Comparison of ENCODE assay signal across 1 cellular context in the genomic region with DNA sequence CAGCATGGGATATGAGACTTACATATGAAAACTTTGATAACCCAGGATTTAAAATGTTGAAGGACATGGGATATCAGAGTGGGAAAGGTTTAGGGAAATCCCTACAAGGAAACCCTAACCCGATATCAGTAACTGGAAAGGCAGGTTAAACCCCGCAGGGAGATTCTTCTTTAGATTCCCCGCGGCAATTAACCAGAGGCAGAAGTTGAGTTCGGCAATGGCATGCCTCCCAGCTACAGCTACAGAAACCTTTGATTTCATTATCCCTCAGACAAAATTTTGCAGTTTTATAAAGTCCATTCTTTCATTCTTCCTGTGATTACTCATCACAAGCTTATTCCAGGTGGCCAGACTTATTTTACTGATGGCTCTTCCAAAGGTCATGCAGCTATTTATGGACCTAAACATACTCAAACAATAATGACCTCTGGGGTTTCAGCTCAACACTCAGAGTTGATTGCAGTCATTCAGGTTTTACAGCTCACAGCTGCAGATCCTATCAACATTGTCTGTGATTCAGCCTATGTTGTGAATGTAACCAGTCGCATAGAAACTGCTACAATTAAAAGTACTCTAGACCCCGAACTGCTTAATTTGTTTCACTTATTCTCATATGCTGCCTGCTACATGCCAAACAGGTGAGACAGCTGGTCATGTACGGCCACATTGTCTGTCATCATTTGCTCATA.
TF ChIP-seq lines count a peak whose summit lies in the region.

No MANE protein-coding gene starts in this region.

TF ChIP-seq in endothelial cell of umbilical vein, 7 proteins besides CTCF, POLR2A, EP300 and RAD21:
- TF ChIP-seq FOS (IDR thresholded peaks at IDR 0.05; ENCODE audit: borderline replicate concordance, insufficient read depth, low read length) (peak; percentile 68), GATA2 (IDR thresholded peaks at IDR 0.05; ENCODE audit: insufficient read depth, insufficient read length, low read depth, low read length) (peak; percentile 88), JUN (IDR thresholded peaks at IDR 0.05; ENCODE audit: borderline replicate concordance, insufficient read depth, insufficient read length, low read depth) (peak; percentile 74), POLR2AphosphoS5 (IDR thresholded peaks at IDR 0.05; ENCODE audit: insufficient read depth, low read depth, low read length) (peak; percentile 86)
TF ChIP-seq in endothelial cell of umbilical vein: peak in this region for 4; not testable (repeated sequence) for 3.
